12 cellular contexts compared by ENCODE assay signal in the genomic region with DNA sequence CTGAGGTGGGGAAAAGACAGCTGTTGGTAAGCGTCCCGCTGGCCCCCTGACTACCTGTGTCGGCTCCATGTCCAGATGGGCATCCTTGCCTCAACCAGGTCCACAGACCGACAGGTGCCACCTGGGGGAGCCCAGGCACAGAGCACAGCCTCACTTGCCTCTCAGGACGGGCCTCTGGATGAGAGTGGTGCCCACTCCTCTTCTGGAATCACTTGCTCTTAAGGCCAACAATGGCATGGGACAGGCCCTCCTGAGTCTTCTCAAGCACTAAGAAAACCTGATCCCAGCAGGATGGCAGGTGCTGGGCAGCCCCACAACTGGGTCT. TPM values are rescaled to one million over a fixed set of nuclear protein-coding genes. Genes with fewer than 3 reads are reported as not detected.
DNase-seq lines count a peak whose midpoint lies in the region; ATAC-seq, FAIRE-seq and TF ChIP-seq lines count a peak whose summit lies in the region.
"Had no signal": no experiment of that assay in that cellular context is flagged by ENCODE, and none has a peak within 500 bp of the region (broad histone marks: within the 10 kb centered on the region; RNA-seq: fewer than 3 reads in every experiment).

No MANE protein-coding gene starts in this region.

- peaks cover 59% of the 10 kb centered on the region for H3K79me2 ChIP-seq in osteoblast (ENCODE audit: insufficient read depth, low read length)

- H3K4me1 ChIP-seq in A673 (ENCODE audit: insufficient read depth, low read length, poor library complexity, severe bottlenecking) (peaks cover 73% of the 10 kb centered on the region), osteoblast (ENCODE audit: insufficient read depth, low read length) (peaks cover 37% of the 10 kb centered on the region)

- peaks cover 56% of the 10 kb centered on the region for H3K4me1 Mint-ChIP-seq in HFFc6 (ENCODE audit: low read depth)

- no TSS peak for BruUV-seq in A673 (replicated peaks; lab: Mats Ljungman, UMichigan)

- peak overlapping the region; percentile 65; the same call in 1 of the 2 replicates for H3K4me3 Mint-ChIP-seq in HFFc6

- DNase-seq in A673 (ENCODE audit: low spot score) (no peak), HFFc6 (no peak), dorsolateral prefrontal cortex (no peak), osteoblast (ENCODE audit: insufficient read length, low spot score, missing footprints) (no peak), pons (ENCODE audit: low spot score) (no peak), D721Med (ENCODE audit: insufficient read length, low spot score) (no peak), NCI-H146 (lab: John Stamatoyannopoulos, UW) (no peak)
- DNase-seq: activated T-cell treated with anti-CD3 and anti-CD28 coated beads, Interleukin-2, amount 50 U/mL, for 1 hour; foreskin melanocyte had no signal

- CTCF ChIA-PET in A673 (lab: Charles Lee), result no interaction called here

- H3K9me3 Mint-ChIP-seq in HFFc6, result peaks cover 52% of the 10 kb centered on the region

- H3K27ac Mint-ChIP-seq in HFFc6, result peak overlapping the region; percentile 85

- H3K27me3 Mint-ChIP-seq in HFFc6 (ENCODE audit: insufficient read depth), result peaks cover 91% of the 10 kb centered on the region

- POLR2A ChIA-PET in A673 (lab: Charles Lee; ENCODE audit: low non-redundant PET), result no interaction called here

- peaks cover 94% of the 10 kb centered on the region for H4K20me1 ChIP-seq in osteoblast (ENCODE audit: insufficient read depth, low read length)

- H3K36me3 ChIP-seq in A673 (ENCODE audit: insufficient read depth, low read length, poor library complexity, severe bottlenecking), result peaks cover 88% of the 10 kb centered on the region
- H3K36me3 ChIP-seq in osteoblast (ENCODE audit: insufficient read depth, low read length), result peaks cover 88% of the 10 kb centered on the region

- H3K4me2 ChIP-seq in osteoblast (ENCODE audit: insufficient read depth, low read length), result no peak overlapping the region

- intact Hi-C loops in A673 (cut with micrococcal nuclease; ENCODE audit: unreplicated experiment), result loop anchor here (10.0 kb wide), 1 partner anchor 169 kb away; the partner anchor contains the start of genes HEXD and OGFOD3
- intact Hi-C loops in dorsolateral prefrontal cortex (cut with DNase I), result loop anchor here in 1 of 2 donors (10.0 kb wide), 1 partner anchor 169 kb away; the partner anchor contains the start of genes HEXD and OGFOD3

- H3K9me3 ChIP-seq in A673 (ENCODE audit: low read depth, low read length, poor library complexity, severe bottlenecking) (no peaks in the 10 kb centered on the region), osteoblast (ENCODE audit: low read depth, low read length) (no peaks in the 10 kb centered on the region)
- H3K9me3 ChIP-seq: pancreas had no signal

- TF ChIP-seq CTCF in A673 (conservative IDR thresholded peaks at IDR 0.05; ENCODE audit: low read depth, low read length), result no peak
- TF ChIP-seq CTCF in HFFc6 (IDR thresholded peaks at IDR 0.05), result no peak
- TF ChIP-seq CTCF in dorsolateral prefrontal cortex (IDR thresholded peaks at IDR 0.05 in 54 of 56, conservative IDR thresholded peaks at IDR 0.05 in 2 of 56; ENCODE audit: low read depth in 1 of 56, partially characterized antibody in 56 of 56), result no peak
- no peak for TF ChIP-seq CTCF in osteoblast (IDR thresholded peaks at IDR 0.05; ENCODE audit: extremely low read depth, low read depth, low read length)
- no peak for TF ChIP-seq CTCF in D721Med (IDR thresholded peaks at IDR 0.05; ENCODE audit: insufficient read depth, missing control alignments)

- no peak overlapping the region for H2AFZ ChIP-seq in osteoblast (ENCODE audit: low read length)

- H3K4me3 ChIP-seq in A673 (ENCODE audit: low read depth, low read length, poor library complexity, severe bottlenecking), result no peak overlapping the region
- peak overlapping the region in 2 of 59 donors; percentile 5 to 17 for H3K4me3 ChIP-seq in dorsolateral prefrontal cortex
- no peak overlapping the region for H3K4me3 ChIP-seq in osteoblast (ENCODE audit: insufficient read depth, low read length)
- H3K4me3 ChIP-seq: pancreas had no signal

- H3K27ac ChIP-seq in A673 (ENCODE audit: low read depth, low read length, poor library complexity, severe bottlenecking), result peak overlapping the region; percentile 73
- peak overlapping the region in 54 of 59 donors; percentile 11 to 90 (median 66) for H3K27ac ChIP-seq in dorsolateral prefrontal cortex
- peak overlapping the region; percentile 26 for H3K27ac ChIP-seq in osteoblast (ENCODE audit: low read depth, low read length)
- H3K27ac ChIP-seq: pancreas had no signal

- no peak for FAIRE-seq in D721Med (lab: Jason Lieb, UNC)
- FAIRE-seq: pancreas had no signal

- H3K27me3 ChIP-seq in A673 (replicated peaks; ENCODE audit: insufficient read depth, low read depth, low read length, poor library complexity) (no peaks in the 10 kb centered on the region), dorsolateral prefrontal cortex (no peaks in the 10 kb centered on the region), osteoblast (ENCODE audit: insufficient read depth, low read length) (no peaks in the 10 kb centered on the region)
- H3K27me3 ChIP-seq: pancreas had no signal

- H3K36me3 Mint-ChIP-seq in HFFc6 (ENCODE audit: low read depth), result peaks cover 62% of the 10 kb centered on the region

- ATAC-seq in HG03521 (IDR thresholded peaks at IDR 0.05; ENCODE audit: unreplicated experiment), result no peak
- ATAC-seq: left lobe of liver had no signal

RNA-seq across cellular contexts. Expression of gene SLC16A3, which starts 17.2 kb away (rescaled TPM):
- 0.97 and 2.8 TPM in 2 replicates for total RNA-seq in A673 (2021)
- 100 to 1,000 TPM; 475 to 624 (median 523) TPM for total RNA-seq in HFFc6 (2021; fragmentation: NEBNext Ultra II Directional; extraction: Animal tissue kit (Norgen Biotek cat#: 25700))
- 10 to 100 TPM in 76 of 120 experiments, 1 to 10 TPM in 44; 4.8 to 45.0 (median 12.2) TPM for total RNA-seq in dorsolateral prefrontal cortex
- total RNA-seq in osteoblast, result 129 and 222 TPM in 2 replicates

RNA-seq across cellular contexts. Expression of gene CSNK1D, which starts 27.5 kb away (rescaled TPM):
- 139 and 150 TPM in 2 replicates for total RNA-seq in A673 (2021)
- total RNA-seq in HFFc6 (2021; fragmentation: NEBNext Ultra II Directional; extraction: Animal tissue kit (Norgen Biotek cat#: 25700)), result 100 to 1,000 TPM; 116 to 128 (median 118) TPM
- 100 to 1,000 TPM in 117 of 120 experiments, 10 to 100 TPM in 3; 96.2 to 160 (median 125) TPM for total RNA-seq in dorsolateral prefrontal cortex
- total RNA-seq in osteoblast, result 45.4 and 50.3 TPM in 2 replicates

RNA-seq across cellular contexts. Expression of gene CCDC57, which starts 33.4 kb away (rescaled TPM):
- 43.6 and 58.8 TPM in 2 replicates for total RNA-seq in A673 (2021)
- total RNA-seq in HFFc6 (2021; fragmentation: NEBNext Ultra II Directional; extraction: Animal tissue kit (Norgen Biotek cat#: 25700)), result 10 to 100 TPM; 12.8 to 15.6 (median 13.6) TPM
- 100 to 1,000 TPM in 17 of 120 experiments, 10 to 100 TPM in 103; 38.5 to 134 (median 72.6) TPM for total RNA-seq in dorsolateral prefrontal cortex
- total RNA-seq in osteoblast, result 21.0 and 25.9 TPM in 2 replicates
